11 cellular contexts compared by ENCODE assay signal in the genomic region with DNA sequence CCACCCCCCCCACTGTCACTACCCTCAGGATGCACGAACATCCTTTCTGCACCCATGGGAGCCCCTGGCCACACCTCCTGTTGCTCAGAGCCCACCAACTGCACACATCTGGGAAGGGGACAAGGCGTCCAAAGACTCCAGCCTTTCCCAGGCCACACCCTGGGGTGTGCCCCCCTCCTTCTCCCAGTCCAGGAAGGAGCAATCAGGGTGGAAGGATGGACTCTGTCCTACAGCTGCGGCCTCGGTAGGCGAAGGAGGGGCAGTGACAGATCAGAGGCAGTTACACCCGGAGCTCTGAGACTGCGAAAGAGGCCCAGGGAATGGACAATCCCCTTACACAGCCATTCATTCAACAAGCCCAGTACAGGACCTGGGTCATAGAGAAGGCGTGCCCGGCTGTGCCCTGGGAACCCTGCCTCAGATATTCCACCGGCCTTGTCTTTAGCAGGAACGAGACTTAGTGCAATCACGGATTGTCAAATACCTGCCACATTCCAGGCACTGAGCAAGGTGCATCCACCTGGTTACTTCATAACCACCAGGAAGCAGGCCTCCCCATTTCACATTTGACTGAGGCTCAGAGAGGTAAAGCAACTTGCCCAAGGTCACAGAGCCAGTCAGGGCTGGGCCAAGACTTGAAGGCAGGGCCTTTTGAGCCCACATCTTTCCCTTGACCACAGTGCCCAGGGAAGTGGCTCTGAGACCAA. TPM values are rescaled to one million over a fixed set of nuclear protein-coding genes. Genes with fewer than 3 reads are reported as not detected.
DNase-seq lines count a peak whose midpoint lies in the region; ATAC-seq and TF ChIP-seq lines count a peak whose summit lies in the region.
"Had no signal": no experiment of that assay in that cellular context is flagged by ENCODE, and none has a peak within 500 bp of the region (broad histone marks: within the 10 kb centered on the region; RNA-seq: fewer than 3 reads in every experiment).

No MANE protein-coding gene starts in this region.

- in situ Hi-C loops in GM13977 (cut with MboI; ENCODE audit: low pct_unique_long_range_greater_than_20kb, low sequenced_read_pairs, unreplicated experiment) (no loop called here), GM13976 (cut with MboI; ENCODE audit: low sequenced_read_pairs, unreplicated experiment) (no loop called here)

- POLR2A ChIA-PET in AG04450 (lab: Yijun Ruan, JAX), result no interaction called here

- ATAC-seq in left ventricle myocardium superior (peak; percentile 63), psoas muscle (peak; percentile 9 to 50 (median 30)), HG03025 (IDR thresholded peaks at IDR 0.05; ENCODE audit: low FRiP score, unreplicated experiment) (no peak), GM18909 (IDR thresholded peaks at IDR 0.05; ENCODE audit: poor library complexity, unreplicated experiment) (no peak)

- H3K36me3 ChIP-seq in adrenal gland (replicated peaks in 1 of 2) (no peaks in the 10 kb centered on the region), psoas muscle (ENCODE audit: insufficient read depth in 1 of 2, low read depth in 1 of 2) (no peaks in the 10 kb centered on the region)

- H3K4me1 ChIP-seq in adrenal gland (replicated peaks in 1 of 2), result peaks cover 62 to 92% of the 10 kb centered on the region in 2 donors
- peaks cover 56% of the 10 kb centered on the region for H3K4me1 ChIP-seq in psoas muscle

- CTCF ChIA-PET in AG04450 (lab: Charles Lee), result no interaction called here

- no peak for DNase-seq in AG04450 (ENCODE audit: low read depth, low spot score)
- DNase-seq in adrenal gland, result peak in 2 of 7 donors; percentile 35 to 59
- DNase-seq in left ventricle myocardium superior, result peak; percentile 85
- peak; percentile 81 to 91 for DNase-seq in psoas muscle
- DNase-seq in GM13977 (ENCODE audit: low spot score), result no peak
- no peak for DNase-seq in GM13976 (ENCODE audit: low spot score)
- DNase-seq: GOT3 had no signal

- intact Hi-C loops in adrenal gland (cut with DNase I), result no loop called here
- intact Hi-C loops in left ventricle myocardium superior (cut with micrococcal nuclease), result no loop called here
- intact Hi-C loops in psoas muscle (cut with DNase I), result no loop called here

- H3K27ac ChIP-seq in AG04450 (ENCODE audit: low read depth, low read length) (peak overlapping the region; percentile 83), adrenal gland (peak overlapping the region; percentile 1 to 97 (median 84)), psoas muscle (peak overlapping the region; percentile 66)

- H3K4me3 ChIP-seq in AG04450 (ENCODE audit: low read depth, low read length) (no peak overlapping the region), adrenal gland (no peak overlapping the region), psoas muscle (peak overlapping the region; percentile 11)

- WGBS in adrenal gland, 4 donors, result 29 to 60% (median 53%) methylated on average over 9 to 12 of the region's 12 CpGs
- WGBS in psoas muscle, 3 donors, result 39 to 60% (median 50%) methylated on average over 12 of the region's 12 CpGs

- H3K9me3 ChIP-seq in AG04450 (ENCODE audit: control insufficient read depth, insufficient read depth, low read length), result no peaks in the 10 kb centered on the region
- no peaks in the 10 kb centered on the region for H3K9me3 ChIP-seq in adrenal gland (replicated peaks in 1 of 3)
- no peaks in the 10 kb centered on the region for H3K9me3 ChIP-seq in psoas muscle

- no peak for TF ChIP-seq CTCF in AG04450 (IDR thresholded peaks at IDR 0.05; ENCODE audit: low read depth, low read length)
- no peak for TF ChIP-seq CTCF in adrenal gland (IDR thresholded peaks at IDR 0.05)
- no peak for TF ChIP-seq CTCF in psoas muscle (IDR thresholded peaks at IDR 0.05)
- TF ChIP-seq CTCF in GM13977 (IDR thresholded peaks at IDR 0.05; ENCODE audit: extremely low read depth, insufficient read depth, missing control alignments), result no peak
- TF ChIP-seq CTCF in GM13976 (IDR thresholded peaks at IDR 0.05; ENCODE audit: borderline replicate concordance, control extremely low read depth, extremely low read depth, insufficient read depth, missing control alignments), result no peak

- TF ChIP-seq POLR2A in adrenal gland (IDR thresholded peaks at IDR 0.05), result no peak

- H3K27me3 ChIP-seq in AG04450 (ENCODE audit: control insufficient read depth, insufficient read depth, low read length) (no peaks in the 10 kb centered on the region), adrenal gland (no peaks in the 10 kb centered on the region), psoas muscle (ENCODE audit: insufficient read depth in 3 of 3, low read length in 2 of 3) (no peaks in the 10 kb centered on the region)

RNA-seq across cellular contexts. Expression of a gene that starts 9.4 kb away (rescaled TPM):
- polyA plus RNA-seq in AG04450 (2011; rRNA removed) (9.7 and 13.2 TPM in 2 replicates), adrenal gland (100 to 1,000 TPM in 2 of 3 donors, 10 to 100 TPM in 1; 38.7 to 394 (median 156) TPM), psoas muscle (10 to 100 TPM; 24.5 to 74.8 (median 43.8) TPM)
- 22.1 and 27.9 TPM in 2 replicates for polyA minus RNA-seq in AG04450 (2011; rRNA and poly(A)+ RNA removed)
- total RNA-seq in adrenal gland (100 to 1,000 TPM; 232 to 558 (median 316) TPM), left ventricle myocardium superior (269 TPM), psoas muscle (100 to 1,000 TPM; 102 to 168 (median 135) TPM)

RNA-seq across cellular contexts. Expression of a gene that starts 49.1 kb away (rescaled TPM):
- not detected in 2 replicates for polyA plus RNA-seq in AG04450 (2011; rRNA removed)
- polyA minus RNA-seq in AG04450 (2011; rRNA and poly(A)+ RNA removed), result not detected in 2 replicates
- total RNA-seq in adrenal gland, result 1 to 10 TPM in 2 of 8 donors, under 1 TPM in 1, not detected in 5; 0.84 to 7.0 (median 6.7) TPM
- polyA plus RNA-seq in adrenal gland, result under 1 TPM in 2 of 3 donors, not detected in 1; 0.80 to 0.84 TPM
- total RNA-seq in left ventricle myocardium superior, result not detected
- 1 to 10 TPM in 1 of 4 donors, under 1 TPM in 1, not detected in 2; 0.42 to 1.7 TPM for total RNA-seq in psoas muscle
- polyA plus RNA-seq in psoas muscle, result under 1 TPM; 0.09 to 0.64 (median 0.24) TPM
- total RNA-seq: G401, lung microvascular endothelial cell had no signal

Comparison
In these comparisons a context has a peak if more than half of its experiments do, and no peak if none do; other contexts are left out.
1. DNase-seq: peak in left ventricle myocardium superior (single experiment) and psoas muscle (2 of 2); none in AG04450 (single experiment), GM13977 (single experiment) and GM13976 (single experiment).
2. ATAC-seq: peak in left ventricle myocardium superior (single experiment) and psoas muscle (4 of 4); none in HG03025 (single experiment) and GM18909 (single experiment).
3. Peak in every context shown above with its lines, with median percentiles within 50 percentile points of each other: H3K27ac ChIP-seq.